Comparison of ENCODE assay signal across 8 cellular contexts in the genomic region with DNA sequence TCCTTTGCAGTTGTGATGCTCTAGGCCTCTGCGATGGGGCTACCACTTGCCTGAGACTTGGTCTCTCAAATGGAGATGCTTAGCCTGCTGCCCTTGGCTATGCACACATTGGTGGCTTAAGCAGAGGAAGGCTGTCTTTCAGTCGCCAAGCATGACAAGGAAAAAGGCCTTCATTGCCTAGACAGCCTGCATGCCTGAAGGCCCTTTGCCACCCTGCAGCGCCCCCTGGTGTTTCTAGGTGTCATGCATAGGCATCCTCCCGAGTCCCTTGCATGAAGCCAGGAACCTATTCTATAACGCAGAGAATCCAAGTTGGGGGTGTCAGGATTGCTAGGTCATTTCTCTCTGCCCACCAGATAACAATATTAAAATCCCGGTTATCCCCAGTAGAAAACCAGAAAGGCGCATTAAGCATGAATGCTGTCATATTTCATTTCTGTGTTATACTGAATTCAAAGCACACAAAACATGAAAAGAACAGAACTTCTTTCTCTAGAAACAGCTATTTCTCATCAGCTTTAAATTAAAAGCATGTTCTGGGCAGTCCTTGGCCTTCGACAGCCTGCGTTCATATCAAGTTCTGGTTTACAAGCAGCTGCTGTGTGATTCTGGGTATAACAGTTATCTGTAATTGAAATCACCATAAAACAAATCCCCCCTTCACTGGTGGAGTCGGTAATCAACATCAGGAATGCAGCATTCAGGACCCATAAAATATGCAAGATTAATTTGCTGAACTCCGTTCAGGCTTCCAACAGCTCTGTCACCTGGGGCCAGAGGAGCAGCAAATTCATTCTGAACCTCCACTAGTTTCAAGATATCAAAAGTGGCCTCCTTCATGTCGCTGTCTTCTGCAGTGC. TPM values are rescaled to one million over a fixed set of nuclear protein-coding genes. Genes with fewer than 3 reads are reported as not detected.
DNase-seq lines count a peak whose midpoint lies in the region; ATAC-seq and TF ChIP-seq lines count a peak whose summit lies in the region.

No MANE protein-coding gene starts in this region.

- no peaks in the 10 kb centered on the region for H3K36me3 ChIP-seq in OCI-LY7 (ENCODE audit: insufficient read depth, low read length)
- no peaks in the 10 kb centered on the region for H3K36me3 ChIP-seq in spleen

- no peaks in the 10 kb centered on the region for H4K20me1 ChIP-seq in OCI-LY7 (ENCODE audit: insufficient read depth, low read length)

- intact Hi-C loops in OCI-LY7 (cut with micrococcal nuclease; ENCODE audit: unreplicated experiment) (loop anchor here (1.0 to 2.0 kb wide), 2 partner anchors 176 to 538 kb away; no protein-coding TSS in a partner anchor), spleen (cut with DNase I; ENCODE audit: low total_unique reads) (no loop called here)

- H3K9me2 ChIP-seq in OCI-LY7 (ENCODE audit: insufficient read depth, low read length): no peaks in the 10 kb centered on the region

- H3K9me3 ChIP-seq in OCI-LY7 (ENCODE audit: low read length) (no peaks in the 10 kb centered on the region), spleen (no peaks in the 10 kb centered on the region)

- H3K4me1 ChIP-seq in OCI-LY7 (ENCODE audit: insufficient read depth, low read length, poor library complexity, severe bottlenecking) (no peaks in the 10 kb centered on the region), spleen (no peaks in the 10 kb centered on the region)

- no TSS peak for BruUV-seq in OCI-LY7 (replicated peaks; lab: Mats Ljungman, UMichigan)

- no peak overlapping the region for H3K27ac ChIP-seq in OCI-LY7 (ENCODE audit: low read depth, low read length, poor library complexity, severe bottlenecking)
- no peak overlapping the region for H3K27ac ChIP-seq in spleen

- POLR2A ChIA-PET in OCI-LY7 (lab: Charles Lee): no interaction called here

- TF ChIP-seq POLR2A in spleen (IDR thresholded peaks at IDR 0.05): no peak

- no peak overlapping the region for H3K4me2 ChIP-seq in OCI-LY7 (ENCODE audit: low read length)

- CTCF ChIA-PET in OCI-LY7 (lab: Charles Lee; ENCODE audit: unreplicated experiment): no interaction called here

- peak; percentile 93 for DNase-seq in DMS53 (lab: John Stamatoyannopoulos, UW)
- DNase-seq in HuH-7 (ENCODE audit: low spot score): peak; percentile 65
- peak; percentile 64 for DNase-seq in OCI-LY7 (ENCODE audit: low spot score)
- peak in 49 of 56 donors; percentile 3 to 84 (median 32) for DNase-seq in amygdala (lab: John Stamatoyannopoulos, UW)
- DNase-seq in hypothalamus (lab: John Stamatoyannopoulos, UW): peak in 47 of 51 donors; percentile 1 to 83 (median 38)
- DNase-seq in spleen: peak; percentile 78
- no peak for DNase-seq in cortex of kidney (lab: John Stamatoyannopoulos, UW)

- H2AFZ ChIP-seq in OCI-LY7 (ENCODE audit: low read length): no peak overlapping the region

- no peaks in the 10 kb centered on the region for H3K27me3 ChIP-seq in spleen (replicated peaks in 1 of 7)

- H3K79me2 ChIP-seq in OCI-LY7 (ENCODE audit: insufficient read depth, low read depth, low read length): no peaks in the 10 kb centered on the region

- 55 to 67% (median 58%) methylated on average over 11 to 12 of the region's 12 CpGs for WGBS in spleen, 5 donors

- peak; percentile 87 for TF ChIP-seq CTCF in OCI-LY7 (conservative IDR thresholded peaks at IDR 0.05; ENCODE audit: low read length)
- TF ChIP-seq CTCF in spleen (IDR thresholded peaks at IDR 0.05 in 8 of 11, conservative IDR thresholded peaks at IDR 0.05 in 3 of 11): peak in 7 of 11 experiments; percentile 14 to 56 (median 43)

- ATAC-seq in GM19455 (IDR thresholded peaks at IDR 0.05; ENCODE audit: unreplicated experiment): peak; percentile 80

- H3K4me3 ChIP-seq in OCI-LY7 (ENCODE audit: low read depth, low read length, poor library complexity, severe bottlenecking): no peak overlapping the region
- no peak overlapping the region for H3K4me3 ChIP-seq in spleen

RNA-seq across cellular contexts. Expression of a gene that starts 59.7 kb away (rescaled TPM):
- not detected in 2 replicates for total RNA-seq in OCI-LY7 (2014; rRNA removed; shearing (Covaris generic))
- total RNA-seq in OCI-LY7 (2022): not detected in 2 replicates
- not detected for total RNA-seq in spleen
- not detected for polyA plus RNA-seq in spleen
